Comparison of ENCODE assay signal across 1 cellular context in the genomic region with DNA sequence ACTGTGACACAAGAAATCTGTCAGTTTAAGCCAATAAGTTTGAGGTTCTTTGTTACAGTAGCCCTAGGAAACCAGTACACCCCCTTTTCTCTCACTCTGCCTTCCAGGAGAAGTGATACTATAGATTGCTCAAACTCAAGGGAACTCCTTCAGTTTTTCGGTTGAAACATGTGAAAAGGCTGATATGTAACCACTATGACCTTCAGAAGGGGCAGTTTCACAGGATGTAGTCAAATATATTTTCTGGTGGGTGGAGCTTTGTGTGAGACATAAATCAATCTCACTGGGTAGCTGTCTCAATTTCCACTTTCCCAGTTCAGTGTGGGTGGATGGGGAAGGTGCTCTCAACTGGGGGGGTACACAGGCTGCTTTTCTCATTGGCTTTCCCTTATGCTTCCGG.
TF ChIP-seq lines count a peak whose summit lies in the region.

No MANE protein-coding gene starts in this region.

TF ChIP-seq in GM12878, 131 proteins besides CTCF, POLR2A, EP300 and RAD21 (continued from another document):
- TF ChIP-seq, protein P1, sequence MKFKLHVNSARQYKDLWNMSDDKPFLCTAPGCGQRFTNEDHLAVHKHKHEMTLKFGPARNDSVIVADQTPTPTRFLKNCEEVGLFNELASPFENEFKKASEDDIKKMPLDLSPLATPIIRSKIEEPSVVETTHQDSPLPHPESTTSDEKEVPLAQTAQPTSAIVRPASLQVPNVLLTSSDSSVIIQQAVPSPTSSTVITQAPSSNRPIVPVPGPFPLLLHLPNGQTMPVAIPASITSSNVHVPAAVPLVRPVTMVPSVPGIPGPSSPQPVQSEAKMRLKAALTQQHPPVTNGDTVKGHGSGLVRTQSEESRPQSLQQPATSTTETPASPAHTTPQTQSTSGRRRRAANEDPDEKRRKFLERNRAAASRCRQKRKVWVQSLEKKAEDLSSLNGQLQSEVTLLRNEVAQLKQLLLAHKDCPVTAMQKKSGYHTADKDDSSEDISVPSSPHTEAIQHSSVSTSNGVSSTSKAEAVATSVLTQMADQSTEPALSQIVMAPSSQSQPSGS (IDR thresholded peaks at IDR 0.05; ENCODE audit: low read length) = 0 out of 2 replicates have a peak, but pooled peaks have one; percentile 16
- TF ChIP-seq SPI1 (IDR thresholded peaks at IDR 0.05; ENCODE audit: borderline replicate concordance, insufficient read depth, low read depth, low read length) (0 out of 2 replicates have a peak, but pooled peaks have one; percentile 13), PBX3 (IDR thresholded peaks at IDR 0.05; ENCODE audit: insufficient replicate concordance, low read depth, low read length) (peak; percentile 68), PKNOX1 (IDR thresholded peaks at IDR 0.05) (peak; percentile 47), RUNX3 (IDR thresholded peaks at IDR 0.05; ENCODE audit: low read length) (peak; percentile 23; the same call in 1 of the 2 replicates), NFIC (IDR thresholded peaks at IDR 0.05; ENCODE audit: low read depth, low read length) (no peak), CBX5 (IDR thresholded peaks at IDR 0.05; ENCODE audit: low read depth) (no peak), RAD51 (IDR thresholded peaks at IDR 0.05) (no peak), RFX5 (IDR thresholded peaks at IDR 0.05; ENCODE audit: low read depth, low read length) (no peak), CBX3 (IDR thresholded peaks at IDR 0.05; ENCODE audit: borderline replicate concordance, low read depth) (no peak)
- TF ChIP-seq, protein P2, sequence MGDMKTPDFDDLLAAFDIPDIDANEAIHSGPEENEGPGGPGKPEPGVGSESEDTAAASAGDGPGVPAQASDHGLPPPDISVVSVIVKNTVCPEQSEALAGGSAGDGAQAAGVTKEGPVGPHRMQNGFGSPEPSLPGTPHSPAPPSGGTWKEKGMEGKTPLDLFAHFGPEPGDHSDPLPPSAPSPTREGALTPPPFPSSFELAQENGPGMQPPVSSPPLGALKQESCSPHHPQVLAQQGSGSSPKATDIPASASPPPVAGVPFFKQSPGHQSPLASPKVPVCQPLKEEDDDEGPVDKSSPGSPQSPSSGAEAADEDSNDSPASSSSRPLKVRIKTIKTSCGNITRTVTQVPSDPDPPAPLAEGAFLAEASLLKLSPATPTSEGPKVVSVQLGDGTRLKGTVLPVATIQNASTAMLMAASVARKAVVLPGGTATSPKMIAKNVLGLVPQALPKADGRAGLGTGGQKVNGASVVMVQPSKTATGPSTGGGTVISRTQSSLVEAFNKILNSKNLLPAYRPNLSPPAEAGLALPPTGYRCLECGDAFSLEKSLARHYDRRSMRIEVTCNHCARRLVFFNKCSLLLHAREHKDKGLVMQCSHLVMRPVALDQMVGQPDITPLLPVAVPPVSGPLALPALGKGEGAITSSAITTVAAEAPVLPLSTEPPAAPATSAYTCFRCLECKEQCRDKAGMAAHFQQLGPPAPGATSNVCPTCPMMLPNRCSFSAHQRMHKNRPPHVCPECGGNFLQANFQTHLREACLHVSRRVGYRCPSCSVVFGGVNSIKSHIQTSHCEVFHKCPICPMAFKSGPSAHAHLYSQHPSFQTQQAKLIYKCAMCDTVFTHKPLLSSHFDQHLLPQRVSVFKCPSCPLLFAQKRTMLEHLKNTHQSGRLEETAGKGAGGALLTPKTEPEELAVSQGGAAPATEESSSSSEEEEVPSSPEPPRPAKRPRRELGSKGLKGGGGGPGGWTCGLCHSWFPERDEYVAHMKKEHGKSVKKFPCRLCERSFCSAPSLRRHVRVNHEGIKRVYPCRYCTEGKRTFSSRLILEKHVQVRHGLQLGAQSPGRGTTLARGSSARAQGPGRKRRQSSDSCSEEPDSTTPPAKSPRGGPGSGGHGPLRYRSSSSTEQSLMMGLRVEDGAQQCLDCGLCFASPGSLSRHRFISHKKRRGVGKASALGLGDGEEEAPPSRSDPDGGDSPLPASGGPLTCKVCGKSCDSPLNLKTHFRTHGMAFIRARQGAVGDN (IDR thresholded peaks at IDR 0.05) = no peak
